Comparison of ENCODE assay signal across 24 cellular contexts in genomic region chr15:67381416-67382045, GRCh38.
"Had no signal": no experiment of that assay in that cellular context is flagged by ENCODE, and none has a peak within 500 bp of the region (broad histone marks: within the 10 kb centered on the region; RNA-seq: fewer than 3 reads in every experiment).

No MANE protein-coding gene starts in this region.

- H3K4me1 ChIP-seq: colonic mucosa, esophagus squamous epithelium, gastrocnemius medialis, heart right ventricle, left lung, lower lobe of right lung had no signal

- H3K9me3 ChIP-seq: colonic mucosa, esophagus squamous epithelium, gastrocnemius medialis, heart right ventricle, left lung, lower lobe of right lung had no signal

- H3K27me3 ChIP-seq: colonic mucosa, esophagus squamous epithelium, gastrocnemius medialis, heart right ventricle had no signal

- H3K36me3 ChIP-seq: colonic mucosa, esophagus squamous epithelium, gastrocnemius medialis, heart right ventricle, left lung, lower lobe of right lung had no signal

- FAIRE-seq: endometrium, islet of Langerhans, keratinocyte had no signal

- H3K27ac ChIP-seq: colonic mucosa, epithelial cell of prostate, esophagus squamous epithelium, gastrocnemius medialis, heart right ventricle, left lung, lower lobe of right lung had no signal

- DNase-seq: colonic mucosa; cortex of kidney; effector CD8-positive, alpha-beta T cell; effector memory CD8-positive, alpha-beta T cell; endodermal cell; erythroblast; esophagus squamous epithelium; foreskin fibroblast; foreskin melanocyte; gastrocnemius medialis; glutamatergic neuron; head of caudate nucleus; heart right ventricle; hippocampal formation; left cardiac atrium; left lung; left ventricle myocardium superior; lower lobe of right lung; mesenchymal stem cell; midbrain had no signal

- H3K4me3 ChIP-seq: colonic mucosa, esophagus squamous epithelium, gastrocnemius medialis, heart right ventricle, left lung, lower lobe of right lung had no signal
